ENCODE assay signal across 19 cellular contexts in genomic region chr2:141392517-141393213, GRCh38.
DNase-seq lines count a peak whose midpoint lies in the region; ATAC-seq and TF ChIP-seq lines count a peak whose summit lies in the region.
"Had no signal": no experiment of that assay in that cellular context is flagged by ENCODE, and none has a peak within 500 bp of the region (broad histone marks: within the 10 kb centered on the region; RNA-seq: fewer than 3 reads in every experiment).

No MANE protein-coding gene starts in this region.

- H3K27ac Mint-ChIP-seq in Calu3 (ENCODE audit: unreplicated experiment) = peak overlapping the region; percentile 72
- H3K27ac Mint-ChIP-seq: IgD-negative memory B cell had no signal

- H3K27me3 ChIP-seq in PC-3 (ENCODE audit: low read length) (no peaks in the 10 kb centered on the region), fibroblast of lung (ENCODE audit: control insufficient read depth, insufficient read depth, low read length) (no peaks in the 10 kb centered on the region), colonic mucosa (no peaks in the 10 kb centered on the region)
- H3K27me3 ChIP-seq: right atrium auricular region had no signal

- DNase-seq in Calu3 (no peak), PC-3 (peak; percentile 59), fibroblast of lung (ENCODE audit: low read depth in 2 of 2) (peak; percentile 26 to 92), non-pigmented ciliary epithelial cell (ENCODE audit: low read depth) (peak; percentile 83), GM13977 (ENCODE audit: low spot score) (no peak), colonic mucosa (no peak)
- no peak for DNase-seq in stimulated activated CD4-positive, alpha-beta T cell treated with anti-CD3 and anti-CD28 coated beads, Interleukin-4, amount 100 ng/mL, for 4 hours
- DNase-seq: activated CD4-positive, alpha-beta T cell treated with anti-CD3 and anti-CD28 coated beads, Interleukin-2, amount 50 U/mL, for 1 hour; activated effector memory CD4-positive, alpha-beta T cell treated with Interleukin-2 at 50 U/mL for 16 hours; caudate nucleus; GDM1; NCI-H1417 treated with DMSO at 0.1 percent for 48 hours; NCI-H510A treated with DMSO at 0.1 percent for 48 hours; stimulated activated naive CD4-positive, alpha-beta T cell treated with Interleukin-2 at 50 U/mL for 16 hours; T-helper 9 cell had no signal

- H3K4me1 ChIP-seq in PC-3 (ENCODE audit: insufficient read depth, low read length) (peaks cover 17% of the 10 kb centered on the region), fibroblast of lung (ENCODE audit: control insufficient read depth, extremely low read depth, insufficient read depth, low read length) (no peaks in the 10 kb centered on the region), colonic mucosa (no peaks in the 10 kb centered on the region)
- H3K4me1 ChIP-seq: right atrium auricular region had no signal

- intact Hi-C loops in Calu3 (cut with micrococcal nuclease; ENCODE audit: unreplicated experiment) (loop anchor here (2.0 kb wide), 1 partner anchor 72 kb away; no protein-coding TSS in a partner anchor), PC-3 (cut with micrococcal nuclease) (loop anchor here (2.0 to 10.0 kb wide), 4 partner anchors 52 to 742 kb away; partner anchors contain the start of gene LRP1B), colonic mucosa (cut with DNase I) (no loop called here)

- POLR2A ChIA-PET in PC-3 (lab: Charles Lee; ENCODE audit: unreplicated experiment) = interaction anchor here (0.7 kb wide), 1 partner anchor 234 kb away, joined by 3 read pairs; no protein-coding TSS in a partner anchor

- no peaks in the 10 kb centered on the region for H3K79me2 ChIP-seq in PC-3 (ENCODE audit: low read length)
- no peaks in the 10 kb centered on the region for H3K79me2 ChIP-seq in fibroblast of lung (ENCODE audit: control insufficient read depth, insufficient read depth, low read length)

- ATAC-seq in PC-3 (peak; percentile 75), HG02884 (IDR thresholded peaks at IDR 0.05; ENCODE audit: unreplicated experiment) (no peak)

- BruUV-seq in Calu3 (replicated peaks; lab: Mats Ljungman, UMichigan) (no TSS peak), PC-3 (replicated peaks; lab: Mats Ljungman, UMichigan) (no TSS peak)

- H3K9me3 ChIP-seq in PC-3 (ENCODE audit: low read length) (no peaks in the 10 kb centered on the region), fibroblast of lung (ENCODE audit: control insufficient read depth, insufficient read depth, low read depth, low read length) (no peaks in the 10 kb centered on the region), colonic mucosa (no peaks in the 10 kb centered on the region)
- H3K9me3 ChIP-seq: right atrium auricular region had no signal

- peaks cover 6% of the 10 kb centered on the region for H3K36me3 Mint-ChIP-seq in Calu3 (ENCODE audit: insufficient read depth, unreplicated experiment)
- H3K36me3 Mint-ChIP-seq: IgD-negative memory B cell had no signal

- no peaks in the 10 kb centered on the region for H3F3A ChIP-seq in PC-3 (ENCODE audit: low read length, unreplicated experiment)

- H3K36me3 ChIP-seq in PC-3 (ENCODE audit: low read depth, low read length) (no peaks in the 10 kb centered on the region), fibroblast of lung (ENCODE audit: control insufficient read depth, insufficient read depth, low read length) (no peaks in the 10 kb centered on the region), colonic mucosa (no peaks in the 10 kb centered on the region)
- H3K36me3 ChIP-seq: right atrium auricular region had no signal

- H3K9ac ChIP-seq in PC-3 (ENCODE audit: low read length) = 0 out of 2 replicates have a peak overlapping the region, but pooled peaks have one; percentile 2
- no peak overlapping the region for H3K9ac ChIP-seq in fibroblast of lung (ENCODE audit: insufficient read depth, low read length)
- no peak overlapping the region for H3K9ac ChIP-seq in colonic mucosa (ENCODE audit: low read depth in 2 of 2, low read length in 2 of 2)

- in situ Hi-C loops in GM13977 (cut with MboI; ENCODE audit: low pct_unique_long_range_greater_than_20kb, low sequenced_read_pairs, unreplicated experiment) = no loop called here

- peaks cover 36% of the 10 kb centered on the region for H3K4me1 Mint-ChIP-seq in Calu3 (ENCODE audit: low read depth, unreplicated experiment)
- H3K4me1 Mint-ChIP-seq: IgD-negative memory B cell had no signal

- H3K9me2 ChIP-seq in PC-3 (replicated peaks; ENCODE audit: low read length) = no peaks in the 10 kb centered on the region

- H3K4me3 Mint-ChIP-seq in Calu3 (ENCODE audit: low read depth, unreplicated experiment) = peak overlapping the region; percentile 14
- H3K4me3 Mint-ChIP-seq: IgD-negative memory B cell had no signal

- CTCF ChIA-PET in Calu3 (lab: Charles Lee) (interaction anchor here (0.7 to 1.3 kb wide), 3 partner anchors 26 to 162 kb away, joined by 3 to 4 read pairs (median 3); no protein-coding TSS in a partner anchor), PC-3 (lab: Charles Lee) (interaction anchor here (0.7 kb wide), 1 partner anchor 162 kb away, joined by 3 read pairs; no protein-coding TSS in a partner anchor)

- H3K27ac ChIP-seq in PC-3 (ENCODE audit: low read length) (peak overlapping the region; percentile 63), fibroblast of lung (ENCODE audit: insufficient read depth, low read length) (no peak overlapping the region), colonic mucosa (no peak overlapping the region)
- H3K27ac ChIP-seq: C4-2B, right atrium auricular region had no signal

- no peaks in the 10 kb centered on the region for H3K27me3 Mint-ChIP-seq in Calu3 (ENCODE audit: unreplicated experiment)
- H3K27me3 Mint-ChIP-seq: IgD-negative memory B cell had no signal

- H3K4me2 ChIP-seq in PC-3 (ENCODE audit: low read length) (peak overlapping the region; percentile 11; the same call in 1 of the 2 replicates), fibroblast of lung (ENCODE audit: extremely low read depth, insufficient read depth, low read length) (no peak overlapping the region)

- no peak for TF ChIP-seq CTCF in Calu3 (IDR thresholded peaks at IDR 0.05; ENCODE audit: unreplicated experiment)
- TF ChIP-seq CTCF in PC-3 (conservative IDR thresholded peaks at IDR 0.05; ENCODE audit: low read depth, low read length) = no peak
- no peak for TF ChIP-seq CTCF in fibroblast of lung (conservative IDR thresholded peaks at IDR 0.05 in 1 of 2, IDR thresholded peaks at IDR 0.05 in 1 of 2; ENCODE audit: low read depth in 1 of 2, low read length in 2 of 2)
- no peak for TF ChIP-seq CTCF in GM13977 (IDR thresholded peaks at IDR 0.05; ENCODE audit: extremely low read depth, insufficient read depth, missing control alignments)
- no peak for TF ChIP-seq CTCF in colonic mucosa (IDR thresholded peaks at IDR 0.05)

- H4K20me1 ChIP-seq in PC-3 (ENCODE audit: low read length) (no peaks in the 10 kb centered on the region), fibroblast of lung (ENCODE audit: control insufficient read depth, extremely low read depth, insufficient read depth, low read length) (no peaks in the 10 kb centered on the region)

- no peak overlapping the region for H3K4me3 ChIP-seq in PC-3 (ENCODE audit: low read length)
- H3K4me3 ChIP-seq in fibroblast of lung (replicated peaks in 1 of 4; ENCODE audit: control extremely low read depth in 1 of 4, insufficient read depth in 1 of 4, low read depth in 3 of 4, low read length in 4 of 4) = no peak overlapping the region
- H3K4me3 ChIP-seq in colonic mucosa = no peak overlapping the region
- H3K4me3 ChIP-seq: right atrium auricular region had no signal

- peaks cover 2% of the 10 kb centered on the region for H3K9me3 Mint-ChIP-seq in Calu3 (ENCODE audit: low read depth, unreplicated experiment)

- H2AFZ ChIP-seq in PC-3 (ENCODE audit: low read length) = no peak overlapping the region
- H2AFZ ChIP-seq in fibroblast of lung (ENCODE audit: low read length) = no peak overlapping the region

Comparison
In these comparisons a context has a peak if more than half of its experiments do, and no peak if none do; other contexts are left out.
1. DNase-seq: peak in PC-3 (single experiment), fibroblast of lung (2 of 2) and non-pigmented ciliary epithelial cell (single experiment); none in Calu3 (single experiment), GM13977 (single experiment), stimulated activated CD4-positive, alpha-beta T cell treated with anti-CD3 and anti-CD28 coated beads, Interleukin-4, amount 100 ng/mL, for 4 hours (0 of 2) and colonic mucosa (single experiment).